ENCODE assay signal across 19 cellular contexts in genomic region chr11:99916078-99916477, GRCh38.
A peak's percentile ranks its signal among the peaks of the same experiment; 100 is the strongest.
DNase-seq lines count a peak whose midpoint lies in the region; ATAC-seq and TF ChIP-seq lines count a peak whose summit lies in the region.
"Had no signal": no experiment of that assay in that cellular context is flagged by ENCODE, and none has a peak within 500 bp of the region (broad histone marks: within the 10 kb centered on the region; RNA-seq: fewer than 3 reads in every experiment).

No MANE protein-coding gene starts in this region.

- H3K4me1 Mint-ChIP-seq in neural progenitor cell: no peaks in the 10 kb centered on the region
- H3K4me1 Mint-ChIP-seq: CD14-positive monocyte; CD4-positive, alpha-beta memory T cell; CD8-positive, alpha-beta memory T cell had no signal

- H3K4me2 ChIP-seq in Karpas-422 (ENCODE audit: low read depth, low read length, poor library complexity, severe bottlenecking) (no peak overlapping the region), hepatocyte (peak overlapping the region; percentile 52), neural progenitor cell (no peak overlapping the region)
- H3K4me2 ChIP-seq: BLaER1 had no signal

- ATAC-seq in HG02759 (IDR thresholded peaks at IDR 0.05; ENCODE audit: unreplicated experiment): no peak

- TF ChIP-seq CTCF in hepatocyte (IDR thresholded peaks at IDR 0.05; ENCODE audit: poor library complexity): no peak
- TF ChIP-seq CTCF in neural progenitor cell (IDR thresholded peaks at IDR 0.05): no peak
- no peak for TF ChIP-seq CTCF in testis (IDR thresholded peaks at IDR 0.05)

- H3K79me2 ChIP-seq in Karpas-422 (ENCODE audit: low read length) (no peaks in the 10 kb centered on the region), hepatocyte (no peaks in the 10 kb centered on the region), neural progenitor cell (ENCODE audit: low read depth) (no peaks in the 10 kb centered on the region)

- H3K27me3 ChIP-seq in Karpas-422 (ENCODE audit: low read length) (no peaks in the 10 kb centered on the region), hepatocyte (no peaks in the 10 kb centered on the region), neural progenitor cell (no peaks in the 10 kb centered on the region), testis (no peaks in the 10 kb centered on the region)
- H3K27me3 ChIP-seq: BE2C, BLaER1 had no signal

- WGBS in hepatocyte (ENCODE audit: low lambda C conversion rate, missing lambda C conversion rate): 53% methylated on average over 4 of the region's 4 CpGs
- WGBS in testis, 2 donors: 77 to 83% methylated on average over 4 of the region's 4 CpGs

- peak overlapping the region; percentile 15; the same call in 1 of the 2 replicates for H2AFZ ChIP-seq in Karpas-422 (ENCODE audit: low read length)
- no peak overlapping the region for H2AFZ ChIP-seq in hepatocyte
- H2AFZ ChIP-seq in neural progenitor cell (replicated peaks): peak overlapping the region; percentile 51

- H4K20me1 ChIP-seq in Karpas-422 (ENCODE audit: insufficient read depth, low read depth, low read length): no peaks in the 10 kb centered on the region
- no peaks in the 10 kb centered on the region for H4K20me1 ChIP-seq in hepatocyte (ENCODE audit: insufficient read depth, poor library complexity, severe bottlenecking)
- H4K20me1 ChIP-seq in neural progenitor cell (ENCODE audit: low read depth): no peaks in the 10 kb centered on the region
- H4K20me1 ChIP-seq: BLaER1 had no signal

- H3K4me3 ChIP-seq in Karpas-422 (ENCODE audit: low read length): no peak overlapping the region
- H3K4me3 ChIP-seq in hepatocyte: no peak overlapping the region
- no peak overlapping the region for H3K4me3 ChIP-seq in neural progenitor cell
- H3K4me3 ChIP-seq in testis: no peak overlapping the region
- H3K4me3 ChIP-seq: BLaER1 had no signal

- H3K27ac ChIP-seq in Karpas-422 (ENCODE audit: low read length) (no peak overlapping the region), hepatocyte (no peak overlapping the region), neural progenitor cell (no peak overlapping the region), testis (no peak overlapping the region)
- H3K27ac ChIP-seq: BLaER1 had no signal

- H3K9me3 ChIP-seq in Karpas-422 (ENCODE audit: low read length): peaks cover 87% of the 10 kb centered on the region
- no peaks in the 10 kb centered on the region for H3K9me3 ChIP-seq in hepatocyte (ENCODE audit: low read depth)
- H3K9me3 ChIP-seq in neural progenitor cell (ENCODE audit: low read depth): no peaks in the 10 kb centered on the region
- no peaks in the 10 kb centered on the region for H3K9me3 ChIP-seq in testis
- H3K9me3 ChIP-seq: BE2C had no signal

- intact Hi-C loops in testis (cut with DNase I; ENCODE audit: low total_unique reads): no loop called here

- H3K4me3 Mint-ChIP-seq in neural progenitor cell: no peak overlapping the region
- H3K4me3 Mint-ChIP-seq: CD14-positive monocyte; CD4-positive, alpha-beta memory T cell; CD4-positive, CD25-positive, alpha-beta regulatory T cell; CD8-positive, alpha-beta memory T cell had no signal

- H3K9me3 Mint-ChIP-seq in neural progenitor cell: peaks cover 10% of the 10 kb centered on the region

- H3K27me3 Mint-ChIP-seq in neural progenitor cell (ENCODE audit: insufficient read depth, low read depth): peaks cover 4% of the 10 kb centered on the region
- H3K27me3 Mint-ChIP-seq: CD4-positive, alpha-beta memory T cell; CD4-positive, CD25-positive, alpha-beta regulatory T cell; CD8-positive, alpha-beta memory T cell had no signal

- no peak overlapping the region for H3K9ac ChIP-seq in Karpas-422 (ENCODE audit: low read length)
- no peak overlapping the region for H3K9ac ChIP-seq in neural progenitor cell
- H3K9ac ChIP-seq: BLaER1 had no signal

- no peak overlapping the region for H3K27ac Mint-ChIP-seq in neural progenitor cell
- H3K27ac Mint-ChIP-seq: CD14-positive monocyte; CD4-positive, alpha-beta memory T cell; CD4-positive, CD25-positive, alpha-beta regulatory T cell; CD8-positive, alpha-beta memory T cell had no signal

- no peak for TF ChIP-seq POLR2A in testis (IDR thresholded peaks at IDR 0.05)

- no peaks in the 10 kb centered on the region for H3K9me2 ChIP-seq in Karpas-422 (replicated peaks; ENCODE audit: insufficient read depth, low read length)
- no peaks in the 10 kb centered on the region for H3K9me2 ChIP-seq in hepatocyte (replicated peaks; ENCODE audit: insufficient read depth)

- H3K36me3 ChIP-seq in Karpas-422 (ENCODE audit: insufficient read depth, low read length) (no peaks in the 10 kb centered on the region), hepatocyte (replicated peaks; ENCODE audit: insufficient read depth, low read depth) (no peaks in the 10 kb centered on the region), neural progenitor cell (no peaks in the 10 kb centered on the region), testis (ENCODE audit: low read depth, missing control alignments) (no peaks in the 10 kb centered on the region)
- H3K36me3 ChIP-seq: BE2C, BLaER1 had no signal

- no peaks in the 10 kb centered on the region for H3K36me3 Mint-ChIP-seq in neural progenitor cell
- H3K36me3 Mint-ChIP-seq: CD14-positive monocyte; CD4-positive, alpha-beta memory T cell; CD4-positive, CD25-positive, alpha-beta regulatory T cell; CD8-positive, alpha-beta memory T cell had no signal

- no peaks in the 10 kb centered on the region for H3F3A ChIP-seq in neural progenitor cell (ENCODE audit: low read depth)

- DNase-seq in Karpas-422 (no peak), hepatocyte (ENCODE audit: low spot score) (no peak), neural progenitor cell (ENCODE audit: low spot score) (no peak), HuH-7.5 (ENCODE audit: low spot score) (no peak), testis (no peak)
- DNase-seq: 8988T; ACHN; BE2C; C1 segment of cervical spinal cord; Calu3; CD4-positive, alpha-beta memory T cell; CD4-positive, CD25-positive, alpha-beta regulatory T cell; CD8-positive, alpha-beta memory T cell; COR-L47; DMS79 treated with DMSO at 0.1 percent for 48 hours; GF-D8 had no signal

- H3K4me1 ChIP-seq in Karpas-422 (ENCODE audit: low read length) (no peaks in the 10 kb centered on the region), hepatocyte (ENCODE audit: insufficient read depth) (peaks cover 5% of the 10 kb centered on the region), neural progenitor cell (peaks cover 3% of the 10 kb centered on the region), testis (no peaks in the 10 kb centered on the region)
- H3K4me1 ChIP-seq: BE2C, BLaER1 had no signal
